In genomic region chr7:94394399-94395140, GRCh38 we compare ENCODE assay signal across 8 cellular contexts. TPM values are rescaled to one million over a fixed set of nuclear protein-coding genes. Genes with fewer than 3 reads are reported as not detected.
A peak's percentile ranks its signal among the peaks of the same experiment; 100 is the strongest.
DNase-seq lines count a peak whose midpoint lies in the region; ATAC-seq and TF ChIP-seq lines count a peak whose summit lies in the region.

COL1A2 (plus strand) TSS chr7:94394895; CDS start chr7:94395032, 137 bp downstream.

- H3K4me3 Mint-ChIP-seq in CD14-positive monocyte, result peak within 1 kb of the TSS; percentile 9 to 75

- in situ Hi-C loops in astrocyte of the spinal cord (cut with HindIII; ENCODE audit: low sequenced_read_pairs), result no loop called here

- no peaks in the 10 kb centered on the region for H3K9me3 ChIP-seq in iPS DF 6.9 (ENCODE audit: control insufficient read depth, insufficient read depth, low read length)

- H3K36me3 Mint-ChIP-seq in CD14-positive monocyte, result no peaks in the 10 kb centered on the region

- no peak within 1 kb of the TSS for H3K27ac Mint-ChIP-seq in CD14-positive monocyte

- H3K36me3 ChIP-seq in iPS DF 6.9 (ENCODE audit: control insufficient read depth, insufficient read depth, low read length), result no peaks in the 10 kb centered on the region

- ATAC-seq in HG03066 (IDR thresholded peaks at IDR 0.05; ENCODE audit: low read depth, unreplicated experiment), result peak; percentile 16
- ATAC-seq in HG02870 (IDR thresholded peaks at IDR 0.05; ENCODE audit: unreplicated experiment), result no peak
- ATAC-seq in HG02759 (IDR thresholded peaks at IDR 0.05; ENCODE audit: unreplicated experiment), result no peak

- peaks cover 6% of the 10 kb centered on the region for H3K4me1 ChIP-seq in iPS DF 6.9 (ENCODE audit: control insufficient read depth, insufficient read depth, low read length)

- no peak within 1 kb of the TSS for H3K27ac ChIP-seq in iPS DF 6.9 (ENCODE audit: low read length)

- peaks cover 0 to 2% (median 0%) of the 10 kb centered on the region in 7 donors for H3K9me3 Mint-ChIP-seq in CD14-positive monocyte

- peaks cover 14% of the 10 kb centered on the region for H3K4me1 Mint-ChIP-seq in CD14-positive monocyte

- H3K27me3 ChIP-seq in iPS DF 6.9 (ENCODE audit: control insufficient read depth, insufficient read depth, low read length), result no peaks in the 10 kb centered on the region

- no CpG with 5 or more reads among the region's 34 CpGs for WGBS in iPS DF 6.9 (ENCODE audit: insufficient coverage, insufficient read length)

- intact Hi-C loops in CD14-positive monocyte (cut with micrococcal nuclease), result loop anchor here in 1 of 2 donors (5.0 kb wide), 1 partner anchor 492 kb away; no protein-coding TSS in a partner anchor

- peaks cover 26 to 36% (median 29%) of the 10 kb centered on the region in 3 donors for H3K27me3 Mint-ChIP-seq in CD14-positive monocyte (ENCODE audit: low read depth in 3 of 3)

- DNase-seq in CD14-positive monocyte (ENCODE audit: low spot score), result no peak
- peak; percentile 99 for DNase-seq in astrocyte of the spinal cord (ENCODE audit: low read depth, low spot score)
- no peak for DNase-seq in iPS DF 6.9 (ENCODE audit: low read depth, low spot score)
- peak; percentile 97 for DNase-seq in skeletal muscle cell (ENCODE audit: low read depth)
- no peak for DNase-seq in HT-29 (ENCODE audit: low spot score)

- TF ChIP-seq CTCF in CD14-positive monocyte (IDR thresholded peaks at IDR 0.05), result no peak
- no peak for TF ChIP-seq CTCF in astrocyte of the spinal cord (IDR thresholded peaks at IDR 0.05; ENCODE audit: low read depth, low read length)

- peak within 1 kb of the TSS; percentile 61 for H3K4me3 ChIP-seq in astrocyte of the spinal cord (ENCODE audit: low read depth, low read length)
- peak within 1 kb of the TSS; percentile 35; the same call in 1 of the 2 replicates for H3K4me3 ChIP-seq in iPS DF 6.9 (ENCODE audit: low read length)
- H3K4me3 ChIP-seq in skeletal muscle cell (ENCODE audit: low read depth, low read length), result peak within 1 kb of the TSS; percentile 68

RNA-seq across cellular contexts. Expression of gene COL1A2, which starts in this region (rescaled TPM):
- polyA plus RNA-seq in CD14-positive monocyte, result not detected
- not detected in 2 replicates for total RNA-seq in HT-29 (2014; rRNA removed; shearing (Covaris generic))

Comparison
In these comparisons a context has a peak if more than half of its experiments do, and no peak if none do; other contexts are left out.
1. DNase-seq: peak in astrocyte of the spinal cord (single experiment) and skeletal muscle cell (single experiment); none in CD14-positive monocyte (single experiment), iPS DF 6.9 (single experiment) and HT-29 (single experiment).
2. Peak in every context shown above with its lines, with median percentiles within 50 percentile points of each other: H3K4me3 ChIP-seq.